ENCODE assay signal across 22 cellular contexts in the genomic region with DNA sequence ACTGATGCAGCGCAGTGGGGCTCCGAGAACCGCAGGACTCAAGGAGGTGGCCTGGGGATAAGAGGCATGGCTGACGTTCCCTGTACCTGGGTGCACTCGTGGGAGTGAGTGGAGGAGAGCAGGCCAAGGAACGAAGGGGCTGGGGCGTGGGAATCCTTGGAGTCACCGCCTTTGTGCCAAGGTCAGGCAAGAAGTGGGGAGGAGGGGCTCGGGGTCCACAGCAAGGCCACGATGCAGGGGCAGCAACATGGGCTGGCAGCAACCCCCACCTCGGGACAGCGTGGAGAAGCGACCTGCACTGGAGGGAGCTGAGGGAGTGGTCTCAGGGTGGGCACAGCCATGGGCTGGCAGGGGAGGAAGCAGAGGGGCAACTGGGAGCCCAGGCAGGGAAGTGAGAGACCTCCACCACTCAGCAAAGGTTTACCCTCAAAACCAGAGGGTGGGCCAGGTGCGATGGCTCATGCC. TPM values are rescaled to one million over a fixed set of nuclear protein-coding genes. Genes with fewer than 3 reads are reported as not detected.
DNase-seq lines count a peak whose midpoint lies in the region; ATAC-seq and TF ChIP-seq lines count a peak whose summit lies in the region.
"Had no signal": no experiment of that assay in that cellular context is flagged by ENCODE, and none has a peak within 500 bp of the region (broad histone marks: within the 10 kb centered on the region; RNA-seq: fewer than 3 reads in every experiment).

No MANE protein-coding gene starts in this region.

- no peaks in the 10 kb centered on the region for H3K27me3 Mint-ChIP-seq in central memory CD8-positive, alpha-beta T cell
- H3K27me3 Mint-ChIP-seq: activated naive CD8-positive, alpha-beta T cell; effector memory CD8-positive, alpha-beta T cell had no signal

- in situ Hi-C loops in GM13977 (cut with MboI; ENCODE audit: low pct_unique_long_range_greater_than_20kb, low sequenced_read_pairs, unreplicated experiment): no loop called here

- TF ChIP-seq CTCF in GM13977 (IDR thresholded peaks at IDR 0.05; ENCODE audit: extremely low read depth, insufficient read depth, missing control alignments): no peak

- H3K4me1 Mint-ChIP-seq in central memory CD8-positive, alpha-beta T cell: peaks cover 13% of the 10 kb centered on the region
- peaks cover 53% of the 10 kb centered on the region for H3K4me1 Mint-ChIP-seq in stimulated activated effector memory CD8-positive, alpha-beta T cell treated with anti-CD3 and anti-CD28 coated beads, Interleukin-12 subunit alpha, Interleukin-12 subunit beta, amount 100 ng/mL, for 72 hours

- no peak for DNase-seq in activated naive CD4-positive, alpha-beta T cell treated with anti-CD3 and anti-CD28 coated beads, Interleukin-2, amount 50 U/mL, for 72 hours (ENCODE audit: low spot score in 2 of 2)
- DNase-seq in activated naive CD4-positive, alpha-beta T cell treated with anti-CD3 and anti-CD28 coated beads, Interleukin-2, amount 50 U/mL, for 16 hours: no peak
- DNase-seq in GM13977 (ENCODE audit: low spot score) (peak; percentile 14), pons (ENCODE audit: low spot score) (no peak)
- no peak for DNase-seq in central memory CD8-positive, alpha-beta T cell (ENCODE audit: low spot score in 2 of 2)
- no peak for DNase-seq in stimulated activated effector memory CD8-positive, alpha-beta T cell treated with anti-CD3 and anti-CD28 coated beads, Interleukin-12 subunit alpha, Interleukin-12 subunit beta, amount 100 ng/mL, for 72 hours (ENCODE audit: low spot score in 2 of 2)
- DNase-seq: activated CD4-positive, alpha-beta T cell treated with anti-CD3 and anti-CD28 coated beads for 1 hour; effector memory CD8-positive, alpha-beta T cell; erythroblast; immature natural killer cell; left colon; NCI-H1694; NCI-H748 treated with DMSO at 0.1 percent for 48 hours; spleen; stimulated activated CD4-positive, alpha-beta T cell treated with anti-CD3 and anti-CD28 coated beads, Interleukin-2, amount 100 ng/mL, for 24 hours; transverse colon had no signal

- peaks cover 0 to 5% of the 10 kb centered on the region in 2 donors for H3K36me3 Mint-ChIP-seq in activated naive CD4-positive, alpha-beta T cell treated with anti-CD3 and anti-CD28 coated beads, Interleukin-2, amount 50 U/mL, for 72 hours
- peaks cover 27% of the 10 kb centered on the region for H3K36me3 Mint-ChIP-seq in central memory CD8-positive, alpha-beta T cell (ENCODE audit: insufficient read depth)
- H3K36me3 Mint-ChIP-seq in stimulated activated effector memory CD8-positive, alpha-beta T cell treated with anti-CD3 and anti-CD28 coated beads, Interleukin-12 subunit alpha, Interleukin-12 subunit beta, amount 100 ng/mL, for 72 hours: peaks cover 70% of the 10 kb centered on the region
- H3K36me3 Mint-ChIP-seq: immature natural killer cell had no signal

- H3K27ac Mint-ChIP-seq in activated naive CD4-positive, alpha-beta T cell treated with anti-CD3 and anti-CD28 coated beads, Interleukin-2, amount 50 U/mL, for 72 hours: peak overlapping the region; percentile 90 to 98
- H3K27ac Mint-ChIP-seq in central memory CD8-positive, alpha-beta T cell (ENCODE audit: low read depth): peak overlapping the region; percentile 91
- peak overlapping the region; percentile 90 for H3K27ac Mint-ChIP-seq in stimulated activated effector memory CD8-positive, alpha-beta T cell treated with anti-CD3 and anti-CD28 coated beads, Interleukin-12 subunit alpha, Interleukin-12 subunit beta, amount 100 ng/mL, for 72 hours
- H3K27ac Mint-ChIP-seq: activated naive CD8-positive, alpha-beta T cell had no signal

- peaks cover 0 to 5% of the 10 kb centered on the region in 2 donors for H3K9me3 Mint-ChIP-seq in activated naive CD4-positive, alpha-beta T cell treated with anti-CD3 and anti-CD28 coated beads, Interleukin-2, amount 50 U/mL, for 72 hours
- H3K9me3 Mint-ChIP-seq in central memory CD8-positive, alpha-beta T cell: no peaks in the 10 kb centered on the region
- H3K9me3 Mint-ChIP-seq in stimulated activated effector memory CD8-positive, alpha-beta T cell treated with anti-CD3 and anti-CD28 coated beads, Interleukin-12 subunit alpha, Interleukin-12 subunit beta, amount 100 ng/mL, for 72 hours: peaks cover 6% of the 10 kb centered on the region
- H3K9me3 Mint-ChIP-seq: effector memory CD8-positive, alpha-beta T cell; immature natural killer cell had no signal

- ATAC-seq in activated naive CD4-positive, alpha-beta T cell treated with anti-CD3 and anti-CD28 coated beads, Interleukin-2, amount 50 U/mL, for 72 hours: no peak
- ATAC-seq in central memory CD8-positive, alpha-beta T cell (replicated peaks; ENCODE audit: extremely low read depth, poor library complexity, severe bottlenecking): no peak
- ATAC-seq in stimulated activated effector memory CD8-positive, alpha-beta T cell treated with anti-CD3 and anti-CD28 coated beads, Interleukin-12 subunit alpha, Interleukin-12 subunit beta, amount 100 ng/mL, for 72 hours: no peak
- no peak for ATAC-seq in GM18517 (IDR thresholded peaks at IDR 0.05; ENCODE audit: unreplicated experiment)

- no peak overlapping the region for H3K4me3 Mint-ChIP-seq in central memory CD8-positive, alpha-beta T cell
- peak overlapping the region; percentile 9 for H3K4me3 Mint-ChIP-seq in stimulated activated effector memory CD8-positive, alpha-beta T cell treated with anti-CD3 and anti-CD28 coated beads, Interleukin-12 subunit alpha, Interleukin-12 subunit beta, amount 100 ng/mL, for 72 hours
- H3K4me3 Mint-ChIP-seq: activated naive CD8-positive, alpha-beta T cell; immature natural killer cell had no signal

RNA-seq across cellular contexts. Expression of a gene that starts 18.6 kb away (rescaled TPM):
- total RNA-seq in activated naive CD4-positive, alpha-beta T cell treated with anti-CD3 and anti-CD28 coated beads, Interleukin-2, amount 50 U/mL, for 72 hours: 100 to 1,000 TPM in 1 of 2 donors, 10 to 100 TPM in 1; 51.5 to 348 TPM

RNA-seq across cellular contexts. Expression of a gene that starts 50.0 kb away (rescaled TPM):
- 1 to 10 TPM in 1 of 2 donors, under 1 TPM in 1; 0.14 to 2.2 TPM for total RNA-seq in activated naive CD4-positive, alpha-beta T cell treated with anti-CD3 and anti-CD28 coated beads, Interleukin-2, amount 50 U/mL, for 72 hours
- total RNA-seq: ascending aorta, cardiac muscle cell, G401, right atrium auricular region had no signal
